In the genomic region with DNA sequence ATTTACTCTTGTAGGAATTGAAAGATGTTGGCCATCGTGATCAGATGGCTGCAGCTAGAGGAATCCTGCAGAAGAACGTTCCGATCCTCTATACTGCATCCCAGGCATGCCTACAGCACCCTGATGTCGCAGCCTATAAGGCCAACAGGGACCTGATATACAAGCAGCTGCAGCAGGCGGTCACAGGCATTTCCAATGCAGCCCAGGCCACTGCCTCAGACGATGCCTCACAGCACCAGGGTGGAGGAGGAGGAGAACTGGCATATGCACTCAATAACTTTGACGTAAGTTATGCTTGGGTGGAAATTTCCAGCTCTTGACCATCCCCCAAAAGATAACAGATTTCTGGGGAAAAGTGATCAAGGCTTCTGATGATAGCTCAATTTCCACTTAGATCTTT, we compare ENCODE assay signal across 16 cellular contexts. TPM values are rescaled to one million over a fixed set of nuclear protein-coding genes. Genes with fewer than 3 reads are reported as not detected.
DNase-seq lines count a peak whose midpoint lies in the region; ATAC-seq, FAIRE-seq and TF ChIP-seq lines count a peak whose summit lies in the region.
"Had no signal": no experiment of that assay in that cellular context is flagged by ENCODE, and none has a peak within 500 bp of the region (broad histone marks: within the 10 kb centered on the region; RNA-seq: fewer than 3 reads in every experiment).

No MANE protein-coding gene starts in this region.

- peaks cover 12% of the 10 kb centered on the region; the same call in 1 of the 2 replicates for H3K36me3 ChIP-seq in GM23338 (ENCODE audit: insufficient read depth)
- peaks cover 0 to 12% (median 0%) of the 10 kb centered on the region in 3 donors for H3K36me3 ChIP-seq in pancreas
- no peaks in the 10 kb centered on the region for H3K36me3 ChIP-seq in breast epithelium
- H3K36me3 ChIP-seq: ovary had no signal

- 75 to 81% methylated on average over 7 of the region's 7 CpGs for WGBS in pancreas, 2 donors

- no peaks in the 10 kb centered on the region for H3K9me2 ChIP-seq in GM23338 (ENCODE audit: insufficient read depth)

- peak; percentile 16 for DNase-seq in activated CD8-positive, alpha-beta T cell treated with anti-CD3 and anti-CD28 coated beads for 36 hours
- DNase-seq in activated CD8-positive, alpha-beta T cell treated with anti-CD3 and anti-CD28 coated beads, Interleukin-2, amount 10 ng/mL, durations not matched to agents 7 days and 5 days, result no peak
- DNase-seq in GM23338 (ENCODE audit: low spot score) (no peak), fibroblast of peridontal ligament (ENCODE audit: extremely low read depth) (peak; percentile 22), pancreas (no peak), GM10266 (ENCODE audit: extremely low spot score) (no peak), NCI-H82 (lab: John Stamatoyannopoulos, UW) (no peak), breast epithelium (ENCODE audit: low spot score in 2 of 2) (no peak)
- DNase-seq: activated naive CD4-positive, alpha-beta T cell treated with Interleukin-2 at 50 U/mL for 16 hours; Caco-2; NCI-H2107; ovary; Peyer's patch; small intestine had no signal

- H3K4me2 ChIP-seq in GM23338, result no peak overlapping the region

- peaks cover 62% of the 10 kb centered on the region for H3K79me2 ChIP-seq in GM23338 (replicated peaks; ENCODE audit: insufficient read depth)

- TF ChIP-seq CTCF in activated CD8-positive, alpha-beta T cell treated with anti-CD3 and anti-CD28 coated beads for 36 hours (IDR thresholded peaks at IDR 0.05), result no peak
- TF ChIP-seq CTCF in GM23338 (conservative IDR thresholded peaks at IDR 0.05; ENCODE audit: low read depth in 2 of 2) (no peak), pancreas (IDR thresholded peaks at IDR 0.05) (no peak), GM10266 (IDR thresholded peaks at IDR 0.05; ENCODE audit: control insufficient read depth, insufficient read depth, low read depth, missing control alignments) (no peak), breast epithelium (IDR thresholded peaks at IDR 0.05) (no peak)

- TF ChIP-seq POLR2A in breast epithelium (IDR thresholded peaks at IDR 0.05), result no peak

- H3K4me1 Mint-ChIP-seq in activated CD8-positive, alpha-beta T cell treated with anti-CD3 and anti-CD28 coated beads for 36 hours (ENCODE audit: low read depth), result peaks cover 7% of the 10 kb centered on the region
- peaks cover 3% of the 10 kb centered on the region for H3K4me1 Mint-ChIP-seq in activated CD8-positive, alpha-beta T cell treated with anti-CD3 and anti-CD28 coated beads, Interleukin-2, amount 10 ng/mL, durations not matched to agents 7 days and 5 days (ENCODE audit: low read depth)
- peaks cover 30% of the 10 kb centered on the region; the same call in 2 of the 3 replicates for H3K4me1 Mint-ChIP-seq in GM23338

- H4K20me1 ChIP-seq in GM23338 (replicated peaks; ENCODE audit: insufficient read depth), result no peaks in the 10 kb centered on the region; the same call in 1 of the 2 replicates

- no peaks in the 10 kb centered on the region for H3K36me3 Mint-ChIP-seq in activated CD8-positive, alpha-beta T cell treated with anti-CD3 and anti-CD28 coated beads for 36 hours (ENCODE audit: low read depth)
- H3K36me3 Mint-ChIP-seq in activated CD8-positive, alpha-beta T cell treated with anti-CD3 and anti-CD28 coated beads, Interleukin-2, amount 10 ng/mL, durations not matched to agents 7 days and 5 days (ENCODE audit: low read depth), result no peaks in the 10 kb centered on the region
- peaks cover 26% of the 10 kb centered on the region for H3K36me3 Mint-ChIP-seq in GM23338 (ENCODE audit: low read depth)

- no peaks in the 10 kb centered on the region for H3K27me3 ChIP-seq in GM23338 (ENCODE audit: insufficient read depth)
- no peaks in the 10 kb centered on the region for H3K27me3 ChIP-seq in pancreas
- no peaks in the 10 kb centered on the region for H3K27me3 ChIP-seq in breast epithelium
- H3K27me3 ChIP-seq: ovary, Peyer's patch had no signal

- no peak overlapping the region for H2AFZ ChIP-seq in GM23338

- no peaks in the 10 kb centered on the region for H3K9me3 ChIP-seq in pancreas
- H3K9me3 ChIP-seq in breast epithelium, result no peaks in the 10 kb centered on the region
- H3K9me3 ChIP-seq: Caco-2, ovary, Peyer's patch had no signal

- H3K9me3 Mint-ChIP-seq in activated CD8-positive, alpha-beta T cell treated with anti-CD3 and anti-CD28 coated beads for 36 hours, result no peaks in the 10 kb centered on the region
- H3K9me3 Mint-ChIP-seq in activated CD8-positive, alpha-beta T cell treated with anti-CD3 and anti-CD28 coated beads, Interleukin-2, amount 10 ng/mL, durations not matched to agents 7 days and 5 days (ENCODE audit: insufficient read depth), result no peaks in the 10 kb centered on the region
- H3K9me3 Mint-ChIP-seq in GM23338, result no peaks in the 10 kb centered on the region

- no peak overlapping the region for H3K4me3 Mint-ChIP-seq in activated CD8-positive, alpha-beta T cell treated with anti-CD3 and anti-CD28 coated beads for 36 hours
- H3K4me3 Mint-ChIP-seq in activated CD8-positive, alpha-beta T cell treated with anti-CD3 and anti-CD28 coated beads, Interleukin-2, amount 10 ng/mL, durations not matched to agents 7 days and 5 days, result no peak overlapping the region
- H3K4me3 Mint-ChIP-seq in GM23338, result no peak overlapping the region

- intact Hi-C loops in activated CD8-positive, alpha-beta T cell treated with anti-CD3 and anti-CD28 coated beads for 36 hours (cut with micrococcal nuclease), result loop anchor here (10.0 kb wide), 1 partner anchor 440 kb away; no protein-coding TSS in a partner anchor
- intact Hi-C loops in pancreas (cut with DNase I), result loop anchor here in 1 of 3 donors (10.0 kb wide), 1 partner anchor 430 kb away; no protein-coding TSS in a partner anchor
- intact Hi-C loops in breast epithelium (cut with DNase I; ENCODE audit: low total_unique reads), result no loop called here

- H3F3A ChIP-seq in GM23338 (replicated peaks; ENCODE audit: low read depth), result no peaks in the 10 kb centered on the region

- FAIRE-seq in pancreas (lab: Jason Lieb, UNC), result no peak
- FAIRE-seq: small intestine, TTC549 had no signal

- H3K27me3 Mint-ChIP-seq in activated CD8-positive, alpha-beta T cell treated with anti-CD3 and anti-CD28 coated beads for 36 hours, result peaks cover 14% of the 10 kb centered on the region
- peaks cover 10% of the 10 kb centered on the region for H3K27me3 Mint-ChIP-seq in activated CD8-positive, alpha-beta T cell treated with anti-CD3 and anti-CD28 coated beads, Interleukin-2, amount 10 ng/mL, durations not matched to agents 7 days and 5 days (ENCODE audit: low read depth)
- peaks cover 2% of the 10 kb centered on the region for H3K27me3 Mint-ChIP-seq in GM23338 (ENCODE audit: insufficient read depth, low read depth, poor library complexity)

- ATAC-seq in activated CD8-positive, alpha-beta T cell treated with anti-CD3 and anti-CD28 coated beads for 36 hours, result peak; percentile 64
- ATAC-seq in activated CD8-positive, alpha-beta T cell treated with anti-CD3 and anti-CD28 coated beads, Interleukin-2, amount 10 ng/mL, durations not matched to agents 7 days and 5 days, result no peak
- ATAC-seq in GM23338 (peak; percentile 47), pancreas (peak in 3 of 4 donors; percentile 27 to 40 (median 29))

- CTCF ChIA-PET in activated CD8-positive, alpha-beta T cell treated with anti-CD3 and anti-CD28 coated beads for 36 hours (lab: Charles Lee), result interaction anchor here (0.6 to 2.8 kb wide), 21 partner anchors 10 to 438 kb away, joined by 3 to 22 read pairs (median 4); no protein-coding TSS in a partner anchor
- CTCF ChIA-PET in activated CD8-positive, alpha-beta T cell treated with anti-CD3 and anti-CD28 coated beads, Interleukin-2, amount 10 ng/mL, durations not matched to agents 7 days and 5 days (lab: Charles Lee), result interaction anchor here (0.6 to 3.4 kb wide), 19 partner anchors 9 to 438 kb away, joined by 3 to 17 read pairs (median 4); no protein-coding TSS in a partner anchor

- H3K4me1 ChIP-seq in GM23338 (ENCODE audit: insufficient read depth) (no peaks in the 10 kb centered on the region), pancreas (peaks cover 0 to 12% (median 0%) of the 10 kb centered on the region in 3 donors), breast epithelium (no peaks in the 10 kb centered on the region)
- H3K4me1 ChIP-seq: Peyer's patch had no signal

- no peak overlapping the region for H3K27ac Mint-ChIP-seq in activated CD8-positive, alpha-beta T cell treated with anti-CD3 and anti-CD28 coated beads for 36 hours
- H3K27ac Mint-ChIP-seq in activated CD8-positive, alpha-beta T cell treated with anti-CD3 and anti-CD28 coated beads, Interleukin-2, amount 10 ng/mL, durations not matched to agents 7 days and 5 days, result no peak overlapping the region
- H3K27ac Mint-ChIP-seq in GM23338, result no peak overlapping the region

- H3K27ac ChIP-seq in GM23338 (ENCODE audit: low read depth) (0 out of 2 replicates have a peak overlapping the region, but pooled peaks have one; percentile 12), pancreas (no peak overlapping the region), breast epithelium (no peak overlapping the region)
- H3K27ac ChIP-seq: HL-60, ovary, Peyer's patch had no signal

- POLR2A ChIA-PET in activated CD8-positive, alpha-beta T cell treated with anti-CD3 and anti-CD28 coated beads for 36 hours (lab: Charles Lee), result no interaction called here
- POLR2A ChIA-PET in activated CD8-positive, alpha-beta T cell treated with anti-CD3 and anti-CD28 coated beads, Interleukin-2, amount 10 ng/mL, durations not matched to agents 7 days and 5 days (lab: Charles Lee), result no interaction called here

- H3K4me3 ChIP-seq in GM23338, result no peak overlapping the region
- no peak overlapping the region for H3K4me3 ChIP-seq in pancreas
- H3K4me3 ChIP-seq in breast epithelium, result no peak overlapping the region
- H3K4me3 ChIP-seq: ovary, Peyer's patch had no signal

TF ChIP-seq in GM23338, 12 proteins besides CTCF, POLR2A, EP300 and RAD21:
- TF ChIP-seq ZNF331 (CRISPR knock-in tag; IDR thresholded peaks at IDR 0.05; ENCODE audit: low read depth), result no peak

RNA-seq across cellular contexts. Expression of a gene that starts 50.6 kb away (rescaled TPM):
- not detected for total RNA-seq in activated CD8-positive, alpha-beta T cell treated with anti-CD3 and anti-CD28 coated beads for 36 hours
- under 1 TPM in 1 of 2 experiments, not detected in 1; 0.26 TPM for total RNA-seq in activated CD8-positive, alpha-beta T cell treated with anti-CD3 and anti-CD28 coated beads, Interleukin-2, amount 10 ng/mL, durations not matched to agents 7 days and 5 days
- total RNA-seq in GM23338 (2014; rRNA removed; shearing (Covaris generic)), result not detected in 2 replicates
- polyA plus RNA-seq in GM23338 (2016; fragmentation: Nextera tagmentation; extraction: Ambion mirVana) (0.89 and 1.5 TPM in 2 replicates), pancreas (under 1 TPM; 0.08 to 0.21 TPM)
- total RNA-seq in pancreas (under 1 TPM; 0.12 to 0.61 (median 0.31) TPM), breast epithelium (1 to 10 TPM in 2 of 3 donors, under 1 TPM in 1; under 0.01 to 1.4 (median 1.0) TPM)
- total RNA-seq: Caco-2 had no signal

Comparison
In these comparisons a context has a peak if more than half of its experiments do, and no peak if none do; other contexts are left out.
1. DNase-seq: peak in activated CD8-positive, alpha-beta T cell treated with anti-CD3 and anti-CD28 coated beads for 36 hours (single experiment) and fibroblast of peridontal ligament (single experiment); none in activated CD8-positive, alpha-beta T cell treated with anti-CD3 and anti-CD28 coated beads, Interleukin-2, amount 10 ng/mL, durations not matched to agents 7 days and 5 days (single experiment), GM23338 (single experiment), pancreas (0 of 6), GM10266 (single experiment), NCI-H82 (single experiment) and breast epithelium (0 of 2).